Comparison of ENCODE assay signal across 2 cellular contexts in genomic region chr15:78997981-78998499, GRCh38.
TF ChIP-seq lines count a peak whose summit lies in the region.

No MANE protein-coding gene starts in this region.

TF ChIP-seq in GM12878, 131 proteins besides CTCF, POLR2A, EP300 and RAD21:
- TF ChIP-seq ASH2L (IDR thresholded peaks at IDR 0.05; ENCODE audit: borderline replicate concordance, low read depth) = no peak
- TF ChIP-seq ZNF687 (IDR thresholded peaks at IDR 0.05) = no peak

TF ChIP-seq in HepG2, 621 proteins besides CTCF, POLR2A, EP300 and RAD21:
- 0 out of 2 replicates have a peak, but pooled peaks have one; percentile 63 for TF ChIP-seq ZBTB4 (CRISPR knock-in tag; IDR thresholded peaks at IDR 0.05; ENCODE audit: borderline replicate concordance)
- peak; percentile 64 for TF ChIP-seq ZNF687 (CRISPR knock-in tag; IDR thresholded peaks at IDR 0.05)
- TF ChIP-seq IKZF4 (CRISPR knock-in tag; IDR thresholded peaks at IDR 0.05; ENCODE audit: borderline replicate concordance, low read depth, not compliant biosample characterization) = peak; percentile 64
- 0 out of 2 replicates have a peak, but pooled peaks have one; percentile 57 for TF ChIP-seq ZNF274 (CRISPR knock-in tag; IDR thresholded peaks at IDR 0.05)
- TF ChIP-seq JDP2 (CRISPR knock-in tag; IDR thresholded peaks at IDR 0.05; ENCODE audit: borderline replicate concordance) = no peak
- 0 out of 2 replicates have a peak, but pooled peaks have one; percentile 47 for TF ChIP-seq NRL (CRISPR knock-in tag; IDR thresholded peaks at IDR 0.05; ENCODE audit: borderline replicate concordance)
- 0 out of 2 replicates have a peak, but pooled peaks have one; percentile 0 for TF ChIP-seq ZGPAT (CRISPR knock-in tag; IDR thresholded peaks at IDR 0.05)
- no peak for TF ChIP-seq E2F5 (CRISPR knock-in tag; conservative IDR thresholded peaks at IDR 0.05)
- TF ChIP-seq FLYWCH1 (CRISPR knock-in tag; IDR thresholded peaks at IDR 0.05) = no peak
- TF ChIP-seq SOX13 (IDR thresholded peaks at IDR 0.05) = no peak
- TF ChIP-seq SOX13 (CRISPR knock-in tag; conservative IDR thresholded peaks at IDR 0.05 in 1 of 2, IDR thresholded peaks at IDR 0.05 in 1 of 2) = peak in 1 of 2 experiments; percentile 29; a peak in 1 of 4 replicates
- no peak for TF ChIP-seq MLXIP (CRISPR knock-in tag; IDR thresholded peaks at IDR 0.05; ENCODE audit: borderline replicate concordance)
- TF ChIP-seq ZBTB38 (CRISPR knock-in tag; IDR thresholded peaks at IDR 0.05) = 0 out of 2 replicates have a peak, but pooled peaks have one; percentile 37
- TF ChIP-seq ZFP36 (IDR thresholded peaks at IDR 0.05; ENCODE audit: borderline replicate concordance, low read depth, low read length, partially characterized antibody) = no peak
- TF ChIP-seq IKZF5 (CRISPR knock-in tag; IDR thresholded peaks at IDR 0.05) = 0 out of 2 replicates have a peak, but pooled peaks have one; percentile 7
- no peak for TF ChIP-seq ARNT2 (CRISPR knock-in tag; IDR thresholded peaks at IDR 0.05; ENCODE audit: low read depth)
- TF ChIP-seq CHD2 (IDR thresholded peaks at IDR 0.05; ENCODE audit: low read depth, low read length) = no peak
- TF ChIP-seq RAD51 (IDR thresholded peaks at IDR 0.05; ENCODE audit: borderline replicate concordance) = no peak
- no peak for TF ChIP-seq ZNF549 (CRISPR knock-in tag; IDR thresholded peaks at IDR 0.05)
- no peak for TF ChIP-seq HNF4G (IDR thresholded peaks at IDR 0.05; ENCODE audit: borderline replicate concordance, low read depth, low read length)
- TF ChIP-seq HNF4G (CRISPR knock-in tag; IDR thresholded peaks at IDR 0.05; ENCODE audit: borderline replicate concordance, low read depth) = no peak
